ENCODE assay signal across 11 cellular contexts in genomic region chr4:113708250-113708649, GRCh38. TPM values are rescaled to one million over a fixed set of nuclear protein-coding genes. Genes with fewer than 3 reads are reported as not detected.
DNase-seq lines count a peak whose midpoint lies in the region; ATAC-seq and TF ChIP-seq lines count a peak whose summit lies in the region.
"Had no signal": no experiment of that assay in that cellular context is flagged by ENCODE, and none has a peak within 500 bp of the region (broad histone marks: within the 10 kb centered on the region; RNA-seq: fewer than 3 reads in every experiment).

No MANE protein-coding gene starts in this region.

- H3K36me3 ChIP-seq in HEK293 (ENCODE audit: control insufficient read depth in 2 of 2, insufficient read depth in 1 of 2, low read length in 2 of 2) (no peaks in the 10 kb centered on the region), left lung (no peaks in the 10 kb centered on the region)

- peaks cover 16% of the 10 kb centered on the region for H3K4me1 Mint-ChIP-seq in activated T-helper 17 cell treated with anti-CD3 and anti-CD28 coated beads, Interleukin-2, amount 50 U/mL, for 72 hours

- no peaks in the 10 kb centered on the region for H3K9me3 Mint-ChIP-seq in activated T-helper 17 cell treated with anti-CD3 and anti-CD28 coated beads, Interleukin-2, amount 50 U/mL, for 72 hours

- H3K27me3 Mint-ChIP-seq in activated T-helper 17 cell treated with anti-CD3 and anti-CD28 coated beads, Interleukin-2, amount 50 U/mL, for 72 hours, result no peaks in the 10 kb centered on the region

- no peak overlapping the region for H3K4me3 Mint-ChIP-seq in activated T-helper 17 cell treated with anti-CD3 and anti-CD28 coated beads, Interleukin-2, amount 50 U/mL, for 72 hours

- H3K36me3 Mint-ChIP-seq in activated T-helper 17 cell treated with anti-CD3 and anti-CD28 coated beads, Interleukin-2, amount 50 U/mL, for 72 hours (ENCODE audit: low read depth), result peaks cover 20% of the 10 kb centered on the region

- H3K27ac Mint-ChIP-seq in activated T-helper 17 cell treated with anti-CD3 and anti-CD28 coated beads, Interleukin-2, amount 50 U/mL, for 72 hours, result no peak overlapping the region

- H3K27ac ChIP-seq in HEK293 (ENCODE audit: extremely low read depth, low read depth, low read length), result no peak overlapping the region
- no peak overlapping the region for H3K27ac ChIP-seq in left lung
- no peak overlapping the region for H3K27ac ChIP-seq in coronary artery

- H3K4me1 ChIP-seq in HEK293 (ENCODE audit: control insufficient read depth, insufficient read depth, low read length) (no peaks in the 10 kb centered on the region; the same call in 1 of the 2 replicates), left lung (peaks cover 0 to 6% of the 10 kb centered on the region in 2 donors)

- H3K9me3 ChIP-seq in HEK293 (ENCODE audit: control insufficient read depth, insufficient read depth, low read depth, low read length), result no peaks in the 10 kb centered on the region
- no peaks in the 10 kb centered on the region for H3K9me3 ChIP-seq in left lung

- CTCF ChIA-PET in HEK293 (lab: Yijun Ruan, JAX), result no interaction called here

- H3K4me3 ChIP-seq in HEK293 (ENCODE audit: low read depth, low read length), result no peak overlapping the region
- H3K4me3 ChIP-seq in left lung, result no peak overlapping the region
- no peak overlapping the region for H3K4me3 ChIP-seq in coronary artery

- POLR2A ChIA-PET in HEK293 (lab: Yijun Ruan, JAX), result interaction anchor here (1.0 kb wide), 1 partner anchor 13 kb away, joined by 3 read pairs; no protein-coding TSS in a partner anchor

- intact Hi-C loops in left lung (cut with DNase I), result no loop called here

- peak; percentile 71 for ATAC-seq in GM18867 (IDR thresholded peaks at IDR 0.05; ENCODE audit: unreplicated experiment)
- ATAC-seq in left lung, result peak; percentile 33
- ATAC-seq in activated T-helper 17 cell treated with anti-CD3 and anti-CD28 coated beads, Interleukin-2, amount 50 U/mL, for 72 hours (replicated peaks), result no peak

- no peak for TF ChIP-seq CTCF in HEK293 (tag by site-specific recombination; IDR thresholded peaks at IDR 0.05)
- no peak for TF ChIP-seq CTCF in left lung (IDR thresholded peaks at IDR 0.05)
- no peak for TF ChIP-seq CTCF in coronary artery (IDR thresholded peaks at IDR 0.05)

- H3K27me3 ChIP-seq in left lung, result no peaks in the 10 kb centered on the region

- DNase-seq in NCI-H1092 (lab: John Stamatoyannopoulos, UW), result peak; percentile 6
- DNase-seq in left lung, result no peak
- no peak for DNase-seq in T1000 (lab: John Stamatoyannopoulos, UW)
- no peak for DNase-seq in coronary artery (ENCODE audit: low spot score)
- DNase-seq in UCSD-AML1 (lab: John Stamatoyannopoulos, UW; ENCODE audit: unreplicated experiment), result no peak
- DNase-seq: GF-D8, NCI-H1048, SIG-M5 had no signal

TF ChIP-seq in HEK293, 187 proteins besides CTCF, POLR2A, EP300 and RAD21 (continues in another document):
- no peak for TF ChIP-seq MZF1 (tag by site-specific recombination; IDR thresholded peaks at IDR 0.05; ENCODE audit: borderline replicate concordance)
- TF ChIP-seq ZNF558 (tag by site-specific recombination; IDR thresholded peaks at IDR 0.05), result no peak
- no peak for TF ChIP-seq PRDM2 (tag by site-specific recombination; IDR thresholded peaks at IDR 0.05; ENCODE audit: borderline replicate concordance)
- peak; percentile 51 for TF ChIP-seq FEZF1 (tag by site-specific recombination; IDR thresholded peaks at IDR 0.05)
- TF ChIP-seq AEBP2 (tag by site-specific recombination; IDR thresholded peaks at IDR 0.05; ENCODE audit: borderline replicate concordance), result no peak
- TF ChIP-seq PRDM4 (tag by site-specific recombination; IDR thresholded peaks at IDR 0.05), result no peak
- no peak for TF ChIP-seq ZNF624 (tag by site-specific recombination; IDR thresholded peaks at IDR 0.05)
- TF ChIP-seq SCRT2 (tag by site-specific recombination; IDR thresholded peaks at IDR 0.05), result peak; percentile 79
- TF ChIP-seq MYNN (tag by site-specific recombination; IDR thresholded peaks at IDR 0.05; ENCODE audit: borderline replicate concordance), result no peak
- no peak for TF ChIP-seq ZBTB21 (tag by site-specific recombination; IDR thresholded peaks at IDR 0.05)
- TF ChIP-seq WT1 (tag by site-specific recombination; IDR thresholded peaks at IDR 0.05), result no peak
- no peak for TF ChIP-seq ZNF23 (tag by site-specific recombination; IDR thresholded peaks at IDR 0.05; ENCODE audit: borderline replicate concordance)
- no peak for TF ChIP-seq ZNF324 (tag by site-specific recombination; IDR thresholded peaks at IDR 0.05)
- TF ChIP-seq EGR2 (tag by site-specific recombination; IDR thresholded peaks at IDR 0.05; ENCODE audit: low read depth), result no peak
- TF ChIP-seq ZNF549 (tag by site-specific recombination; IDR thresholded peaks at IDR 0.05), result 0 out of 2 replicates have a peak, but pooled peaks have one; percentile 35

RNA-seq across cellular contexts. Expression of gene CAMK2D, which starts 53.3 kb away (rescaled TPM):
- total RNA-seq in left lung, result 10 to 100 TPM; 50.3 to 55.9 TPM
- total RNA-seq in activated T-helper 17 cell treated with anti-CD3 and anti-CD28 coated beads, Interleukin-2, amount 50 U/mL, for 72 hours, result 10 to 100 TPM; 41.5 to 42.4 TPM
